ENCODE assay signal across 16 cellular contexts in genomic region chr20:52110456-52110855, GRCh38.
A peak's percentile ranks its signal among the peaks of the same experiment; 100 is the strongest.
DNase-seq lines count a peak whose midpoint lies in the region; ATAC-seq and TF ChIP-seq lines count a peak whose summit lies in the region.
"Had no signal": no experiment of that assay in that cellular context is flagged by ENCODE, and none has a peak within 500 bp of the region (broad histone marks: within the 10 kb centered on the region; RNA-seq: fewer than 3 reads in every experiment).

No MANE protein-coding gene starts in this region.

- peak overlapping the region; percentile 0 for H3K14ac ChIP-seq in neuronal stem cell (ENCODE audit: low read length)

- H3K4ac ChIP-seq in neuronal stem cell (ENCODE audit: low read length), result no peak overlapping the region

- TF ChIP-seq EP300 in esophagus muscularis mucosa (IDR thresholded peaks at IDR 0.05), result no peak

- H3K27ac Mint-ChIP-seq in stimulated activated naive B cell treated with anti-CD40 and anti-IgM and Interleukin-4, amounts not matched to agents 10 μg/mL and 1 μg/mL and 100 μg/mL, for 72 hours, result peak overlapping the region; percentile 16
- H3K27ac Mint-ChIP-seq: CD4-positive, alpha-beta memory T cell; GM23338 had no signal

- H3K9ac ChIP-seq in neuronal stem cell (ENCODE audit: low read depth, low read length, poor library complexity), result no peak overlapping the region

- H3K9me3 ChIP-seq in esophagus muscularis mucosa (no peaks in the 10 kb centered on the region), neuronal stem cell (replicated peaks in 1 of 2; ENCODE audit: control insufficient read depth in 2 of 2, insufficient read depth in 1 of 2, low read depth in 1 of 2, low read length in 2 of 2) (no peaks in the 10 kb centered on the region), adrenal gland (replicated peaks in 1 of 3) (no peaks in the 10 kb centered on the region)

- H3K18ac ChIP-seq in neuronal stem cell (ENCODE audit: low read length), result no peak overlapping the region

- no peak overlapping the region for H3K23ac ChIP-seq in neuronal stem cell (ENCODE audit: low read depth, low read length, poor library complexity)

- H2AFZ ChIP-seq in neuronal stem cell (ENCODE audit: low read length), result no peak overlapping the region
- H2AFZ ChIP-seq: GM23338 had no signal

- DNase-seq in esophagus muscularis mucosa (ENCODE audit: extremely low spot score), result peak; percentile 68
- no peak for DNase-seq in neuronal stem cell (ENCODE audit: low spot score)
- DNase-seq in stimulated activated naive B cell treated with anti-CD40 and anti-IgM and Interleukin-4, amounts not matched to agents 10 μg/mL and 1 μg/mL and 100 μg/mL, for 72 hours, result no peak
- DNase-seq in adrenal gland, result no peak
- DNase-seq: C1 segment of cervical spinal cord; Calu3; CD4-positive, alpha-beta memory T cell; COR-L47; DMS53; DMS79 treated with DMSO at 0.1 percent for 48 hours; GF-D8; H9 had no signal

- ATAC-seq in stimulated activated naive B cell treated with anti-CD40 and anti-IgM and Interleukin-4, amounts not matched to agents 10 μg/mL and 1 μg/mL and 100 μg/mL, for 72 hours (replicated peaks), result no peak
- ATAC-seq in HG03039 (IDR thresholded peaks at IDR 0.05; ENCODE audit: unreplicated experiment) (no peak), GM19455 (IDR thresholded peaks at IDR 0.05; ENCODE audit: unreplicated experiment) (no peak)
- ATAC-seq: GM23338, HCT116 had no signal

- H3K4me1 Mint-ChIP-seq in stimulated activated naive B cell treated with anti-CD40 and anti-IgM and Interleukin-4, amounts not matched to agents 10 μg/mL and 1 μg/mL and 100 μg/mL, for 72 hours, result peaks cover 0 to 7% of the 10 kb centered on the region in 2 donors

- H4K8ac ChIP-seq in neuronal stem cell (ENCODE audit: low read depth, low read length), result no peak overlapping the region

- no peak overlapping the region for H2AK5ac ChIP-seq in neuronal stem cell (ENCODE audit: low read depth, low read length)

- no peaks in the 10 kb centered on the region for H3K79me1 ChIP-seq in neuronal stem cell (ENCODE audit: low read depth, low read length)

- intact Hi-C loops in esophagus muscularis mucosa (cut with DNase I) (no loop called here), adrenal gland (cut with DNase I) (no loop called here)

- H3K4me3 ChIP-seq in esophagus muscularis mucosa, result no peak overlapping the region
- no peak overlapping the region for H3K4me3 ChIP-seq in neuronal stem cell (ENCODE audit: low read length in 2 of 2)
- no peak overlapping the region for H3K4me3 ChIP-seq in adrenal gland
- H3K4me3 ChIP-seq: GM23338 had no signal

- no peak for TF ChIP-seq CTCF in esophagus muscularis mucosa (IDR thresholded peaks at IDR 0.05)
- no peak for TF ChIP-seq CTCF in adrenal gland (IDR thresholded peaks at IDR 0.05)

- H2BK5ac ChIP-seq in neuronal stem cell (ENCODE audit: low read length), result no peak overlapping the region

- peaks cover 12 to 24% of the 10 kb centered on the region in 2 donors for H3K36me3 Mint-ChIP-seq in stimulated activated naive B cell treated with anti-CD40 and anti-IgM and Interleukin-4, amounts not matched to agents 10 μg/mL and 1 μg/mL and 100 μg/mL, for 72 hours

- H3K9me3 Mint-ChIP-seq in stimulated activated naive B cell treated with anti-CD40 and anti-IgM and Interleukin-4, amounts not matched to agents 10 μg/mL and 1 μg/mL and 100 μg/mL, for 72 hours, result no peaks in the 10 kb centered on the region
- H3K9me3 Mint-ChIP-seq: CD4-positive, alpha-beta memory T cell; H9 had no signal

- no peak for TF ChIP-seq POLR2A in esophagus muscularis mucosa (IDR thresholded peaks at IDR 0.05; ENCODE audit: low read depth)
- no peak for TF ChIP-seq POLR2A in adrenal gland (IDR thresholded peaks at IDR 0.05)

- H3K4me3 Mint-ChIP-seq in stimulated activated naive B cell treated with anti-CD40 and anti-IgM and Interleukin-4, amounts not matched to agents 10 μg/mL and 1 μg/mL and 100 μg/mL, for 72 hours, result no peak overlapping the region
- H3K4me3 Mint-ChIP-seq: CD4-positive, alpha-beta memory T cell; GM23338; H9 had no signal

- H2BK120ac ChIP-seq in neuronal stem cell (ENCODE audit: low read depth, low read length), result no peak overlapping the region

- H3K27ac ChIP-seq in esophagus muscularis mucosa (replicated peaks in 1 of 4) (no peak overlapping the region), neuronal stem cell (replicated peaks; ENCODE audit: low read length) (no peak overlapping the region), adrenal gland (no peak overlapping the region)

- no peak overlapping the region for H2BK15ac ChIP-seq in neuronal stem cell (ENCODE audit: low read length)

- H3K27me3 ChIP-seq in esophagus muscularis mucosa, result peaks cover 0 to 15% (median 11%) of the 10 kb centered on the region in 4 donors
- peaks cover 0 to 11% (median 2%) of the 10 kb centered on the region in 3 experiments for H3K27me3 ChIP-seq in neuronal stem cell (ENCODE audit: control insufficient read depth in 3 of 3, insufficient read depth in 3 of 3, low read depth in 1 of 3, low read length in 3 of 3)
- H3K27me3 ChIP-seq in adrenal gland, result peaks cover 13% of the 10 kb centered on the region

- no peak overlapping the region for H4K91ac ChIP-seq in neuronal stem cell (ENCODE audit: low read depth, low read length, poor library complexity)

- peaks cover 6 to 9% (median 8%) of the 10 kb centered on the region in 4 donors for H3K4me1 ChIP-seq in esophagus muscularis mucosa
- H3K4me1 ChIP-seq in neuronal stem cell (ENCODE audit: control insufficient read depth in 2 of 2, insufficient read depth in 1 of 2, low read depth in 1 of 2, low read length in 2 of 2), result peaks cover 0 to 2% of the 10 kb centered on the region in 2 donors
- peaks cover 6% of the 10 kb centered on the region in 2 donors for H3K4me1 ChIP-seq in adrenal gland (replicated peaks in 1 of 2)

- WGBS in esophagus muscularis mucosa, result 86% methylated on average over 6 of the region's 6 CpGs
- no CpG with 5 or more reads among the region's 6 CpGs for WGBS in neuronal stem cell (ENCODE audit: extremely low coverage in 2 of 2, insufficient read length in 2 of 2, insufficient replicate concordance in 1 of 2), 2 donors
- 96 to 100% (median 96%) methylated on average over 3 to 6 of the region's 6 CpGs for WGBS in adrenal gland, 4 donors

- no peaks in the 10 kb centered on the region for H3K36me3 ChIP-seq in esophagus muscularis mucosa
- H3K36me3 ChIP-seq in neuronal stem cell (replicated peaks in 1 of 2; ENCODE audit: control insufficient read depth in 2 of 2, insufficient read depth in 2 of 2, low read length in 2 of 2), result no peaks in the 10 kb centered on the region
- H3K36me3 ChIP-seq in adrenal gland (replicated peaks in 1 of 2), result no peaks in the 10 kb centered on the region

- H2BK12ac ChIP-seq in neuronal stem cell (ENCODE audit: low read length), result no peak overlapping the region

- H3K4me2 ChIP-seq in neuronal stem cell (ENCODE audit: insufficient read depth, low read length, poor library complexity, severe bottlenecking), result no peak overlapping the region
- H3K4me2 ChIP-seq: GM23338 had no signal

- H3K27me3 Mint-ChIP-seq in stimulated activated naive B cell treated with anti-CD40 and anti-IgM and Interleukin-4, amounts not matched to agents 10 μg/mL and 1 μg/mL and 100 μg/mL, for 72 hours, result peaks cover 14 to 18% of the 10 kb centered on the region in 2 donors
